In genomic region chr18:26335139-26335933, GRCh38 we compare ENCODE assay signal across 16 cellular contexts.
DNase-seq lines count a peak whose midpoint lies in the region; TF ChIP-seq lines count a peak whose summit lies in the region.
"Had no signal": no experiment of that assay in that cellular context is flagged by ENCODE, and none has a peak within 500 bp of the region (broad histone marks: within the 10 kb centered on the region; RNA-seq: fewer than 3 reads in every experiment).

No MANE protein-coding gene starts in this region.

- no peaks in the 10 kb centered on the region for H3K27me3 Mint-ChIP-seq in nephron progenitor cell (ENCODE audit: low read depth, poor library complexity)

- POLR2A ChIA-PET in A673 (lab: Charles Lee; ENCODE audit: low non-redundant PET), result no interaction called here

- H3K9me3 ChIP-seq in A673 (ENCODE audit: low read depth, low read length, poor library complexity, severe bottlenecking), result no peaks in the 10 kb centered on the region
- no peaks in the 10 kb centered on the region for H3K9me3 ChIP-seq in SK-N-MC (ENCODE audit: low read depth, low read length)
- H3K9me3 ChIP-seq: tibial artery had no signal

- H3K27me3 ChIP-seq in A673 (replicated peaks; ENCODE audit: insufficient read depth, low read depth, low read length, poor library complexity), result no peaks in the 10 kb centered on the region
- H3K27me3 ChIP-seq: tibial artery had no signal

- H3K36me3 ChIP-seq in A673 (ENCODE audit: insufficient read depth, low read length, poor library complexity, severe bottlenecking), result no peaks in the 10 kb centered on the region
- H3K36me3 ChIP-seq in SK-N-MC (ENCODE audit: insufficient read depth, low read length), result 0 out of 2 replicates have a peak, but pooled peaks cover 3% of the 10 kb centered on the region
- H3K36me3 ChIP-seq: tibial artery had no signal

- DNase-seq in A673 (ENCODE audit: low spot score) (peak; percentile 22), SK-N-MC (ENCODE audit: low read depth, low spot score) (peak; percentile 98), fibroblast of the conjunctiva (ENCODE audit: low read depth) (peak; percentile 51), nephron progenitor cell (no peak), DMS153 treated with DMSO at 0.1 percent for 48 hours (lab: John Stamatoyannopoulos, UW; ENCODE audit: unreplicated experiment) (no peak), NCI-H510A (lab: John Stamatoyannopoulos, UW) (no peak), AG08395 (ENCODE audit: low spot score) (no peak)
- no peak for DNase-seq in stimulated activated naive CD4-positive, alpha-beta T cell treated with Interleukin-2 at 50 U/mL for 16 hours (lab: John Stamatoyannopoulos, UW)
- DNase-seq: activated CD8-positive, alpha-beta memory T cell treated with anti-CD3 and anti-CD28 coated beads, Interleukin-2, amount 50 U/mL, for 48 hours; MV-4-11; NCI-H510A treated with DMSO at 0.1 percent for 48 hours; SHP77 treated with DMSO at 0.1 percent for 48 hours; small intestine; tibial artery had no signal

- H3K36me3 Mint-ChIP-seq in nephron progenitor cell (ENCODE audit: low read depth), result peaks cover 10% of the 10 kb centered on the region

- H3K4me3 ChIP-seq in A673 (ENCODE audit: low read depth, low read length, poor library complexity, severe bottlenecking), result no peak overlapping the region
- peak overlapping the region; percentile 54 for H3K4me3 ChIP-seq in SK-N-MC
- H3K4me3 ChIP-seq: GM12878, GM23338, tibial artery had no signal

- intact Hi-C loops in A673 (cut with micrococcal nuclease; ENCODE audit: unreplicated experiment), result no loop called here

- peak overlapping the region; percentile 46 for H3K9ac ChIP-seq in SK-N-MC (ENCODE audit: insufficient read length)

- peaks cover 20% of the 10 kb centered on the region for H3K4me1 Mint-ChIP-seq in nephron progenitor cell
- H3K4me1 Mint-ChIP-seq: GM23338 had no signal

- no peaks in the 10 kb centered on the region for H3K4me1 ChIP-seq in A673 (ENCODE audit: insufficient read depth, low read length, poor library complexity, severe bottlenecking)

- H3K27ac Mint-ChIP-seq in nephron progenitor cell, result peak overlapping the region; percentile 9
- H3K27ac Mint-ChIP-seq: GM23338 had no signal

- CTCF ChIA-PET in A673 (lab: Charles Lee), result no interaction called here

- TF ChIP-seq CTCF in A673 (conservative IDR thresholded peaks at IDR 0.05; ENCODE audit: low read depth, low read length) (no peak), nephron progenitor cell (IDR thresholded peaks at IDR 0.05) (no peak)

- H3K27ac ChIP-seq in A673 (ENCODE audit: low read depth, low read length, poor library complexity, severe bottlenecking) (no peak overlapping the region), SK-N-MC (peak overlapping the region; percentile 98)

- H3K4me3 Mint-ChIP-seq in nephron progenitor cell, result no peak overlapping the region
- H3K4me3 Mint-ChIP-seq: GM23338 had no signal

- H3K9me3 Mint-ChIP-seq in nephron progenitor cell, result no peaks in the 10 kb centered on the region
- H3K9me3 Mint-ChIP-seq: GM23338 had no signal

- BruUV-seq in A673 (replicated peaks; lab: Mats Ljungman, UMichigan), result no TSS peak

Comparison
In these comparisons a context has a peak if more than half of its experiments do, and no peak if none do; other contexts are left out.
1. DNase-seq: peak in A673 (single experiment), SK-N-MC (single experiment) and fibroblast of the conjunctiva (single experiment); none in nephron progenitor cell (single experiment), stimulated activated naive CD4-positive, alpha-beta T cell treated with Interleukin-2 at 50 U/mL for 16 hours (single experiment), DMS153 treated with DMSO at 0.1 percent for 48 hours (single experiment), NCI-H510A (single experiment) and AG08395 (single experiment).